In genomic region chr7:125059861-125060456, GRCh38 we compare ENCODE assay signal across 8 cellular contexts.
A peak's percentile ranks its signal among the peaks of the same experiment; 100 is the strongest.
DNase-seq lines count a peak whose midpoint lies in the region; ATAC-seq and TF ChIP-seq lines count a peak whose summit lies in the region.

No MANE protein-coding gene starts in this region.

- H3K9ac ChIP-seq in adipocyte (ENCODE audit: low read length), result peak overlapping the region; percentile 34

- peaks cover 1% of the 10 kb centered on the region for H3K27me3 Mint-ChIP-seq in mesothelial cell of epicardium (ENCODE audit: low read depth)
- H3K27me3 Mint-ChIP-seq in activated CD4-positive, alpha-beta memory T cell treated with anti-CD3 and anti-CD28 coated beads, Interleukin-2, amount 10 ng/mL, durations not matched to agents 7 days and 5 days, result no peaks in the 10 kb centered on the region

- no peak overlapping the region for H3K4me3 Mint-ChIP-seq in mesothelial cell of epicardium
- H3K4me3 Mint-ChIP-seq in activated CD4-positive, alpha-beta memory T cell treated with anti-CD3 and anti-CD28 coated beads, Interleukin-2, amount 10 ng/mL, durations not matched to agents 7 days and 5 days, result no peak overlapping the region

- POLR2A ChIA-PET in activated CD4-positive, alpha-beta memory T cell treated with anti-CD3 and anti-CD28 coated beads, Interleukin-2, amount 10 ng/mL, durations not matched to agents 7 days and 5 days (lab: Charles Lee), result no interaction called here

- TF ChIP-seq CTCF in GM06990 (IDR thresholded peaks at IDR 0.05; ENCODE audit: insufficient read depth, low read length, poor library complexity, severe bottlenecking) (peak; percentile 29), mesothelial cell of epicardium (IDR thresholded peaks at IDR 0.05; ENCODE audit: unreplicated experiment) (peak; percentile 67)

- H3K4me1 ChIP-seq in adipocyte (ENCODE audit: control insufficient read depth, insufficient read depth, low read length), result peaks cover 18% of the 10 kb centered on the region

- no peaks in the 10 kb centered on the region for H3K36me3 Mint-ChIP-seq in mesothelial cell of epicardium
- H3K36me3 Mint-ChIP-seq in activated CD4-positive, alpha-beta memory T cell treated with anti-CD3 and anti-CD28 coated beads, Interleukin-2, amount 10 ng/mL, durations not matched to agents 7 days and 5 days (ENCODE audit: low read depth), result no peaks in the 10 kb centered on the region

- no peaks in the 10 kb centered on the region for H3K9me3 ChIP-seq in adipocyte (ENCODE audit: control insufficient read depth, low read length)

- CTCF ChIA-PET in activated CD4-positive, alpha-beta memory T cell treated with anti-CD3 and anti-CD28 coated beads, Interleukin-2, amount 10 ng/mL, durations not matched to agents 7 days and 5 days (lab: Charles Lee), result no interaction called here

- no peak overlapping the region for H3K27ac Mint-ChIP-seq in mesothelial cell of epicardium
- H3K27ac Mint-ChIP-seq in activated CD4-positive, alpha-beta memory T cell treated with anti-CD3 and anti-CD28 coated beads, Interleukin-2, amount 10 ng/mL, durations not matched to agents 7 days and 5 days, result no peak overlapping the region

- H3K27me3 ChIP-seq in GM06990 (replicated peaks; ENCODE audit: control insufficient read depth, insufficient read depth, low read length) (no peaks in the 10 kb centered on the region), adipocyte (replicated peaks; ENCODE audit: control insufficient read depth, insufficient read depth, low read length) (no peaks in the 10 kb centered on the region)

- ATAC-seq in GM19351 (IDR thresholded peaks at IDR 0.05; ENCODE audit: unreplicated experiment), result no peak

- no peak overlapping the region for H3K4me3 ChIP-seq in GM06990 (replicated peaks; ENCODE audit: low read depth, low read length)
- no peak overlapping the region for H3K4me3 ChIP-seq in adipocyte (ENCODE audit: low read length)

- H3K36me3 ChIP-seq in GM06990 (ENCODE audit: control insufficient read depth, insufficient read depth, low read length) (no peaks in the 10 kb centered on the region), adipocyte (ENCODE audit: control insufficient read depth, insufficient read depth, low read length, severe bottlenecking) (no peaks in the 10 kb centered on the region)

- peaks cover 24% of the 10 kb centered on the region for H3K4me1 Mint-ChIP-seq in mesothelial cell of epicardium
- H3K4me1 Mint-ChIP-seq in activated CD4-positive, alpha-beta memory T cell treated with anti-CD3 and anti-CD28 coated beads, Interleukin-2, amount 10 ng/mL, durations not matched to agents 7 days and 5 days, result no peaks in the 10 kb centered on the region

- DNase-seq in GM06990 (ENCODE audit: extremely low read depth, insufficient read length) (no peak), NCI-H1105 treated with DMSO at 0.1 percent for 48 hours (lab: John Stamatoyannopoulos, UW) (peak; percentile 58), adipocyte (ENCODE audit: low read depth) (peak; percentile 73), mesothelial cell of epicardium (ENCODE audit: low spot score in 2 of 2, unreplicated experiment in 2 of 2) (no peak), activated gamma-delta T cell (lab: John Stamatoyannopoulos, UW) (no peak)
- no peak for DNase-seq in activated CD4-positive, alpha-beta memory T cell treated with anti-CD3 and anti-CD28 coated beads, Interleukin-2, amount 10 ng/mL, durations not matched to agents 7 days and 5 days
- no peak for DNase-seq in stimulated activated naive CD4-positive, alpha-beta T cell treated with Interleukin-2 at 50 U/mL for 16 hours (lab: John Stamatoyannopoulos, UW)

- H3K9me3 Mint-ChIP-seq in mesothelial cell of epicardium, result no peaks in the 10 kb centered on the region
- H3K9me3 Mint-ChIP-seq in activated CD4-positive, alpha-beta memory T cell treated with anti-CD3 and anti-CD28 coated beads, Interleukin-2, amount 10 ng/mL, durations not matched to agents 7 days and 5 days, result no peaks in the 10 kb centered on the region

Comparison
In these comparisons a context has a peak if more than half of its experiments do, and no peak if none do; other contexts are left out.
1. DNase-seq: peak in NCI-H1105 treated with DMSO at 0.1 percent for 48 hours (single experiment) and adipocyte (single experiment); none in GM06990 (single experiment), mesothelial cell of epicardium (0 of 2), activated CD4-positive, alpha-beta memory T cell treated with anti-CD3 and anti-CD28 coated beads, Interleukin-2, amount 10 ng/mL, durations not matched to agents 7 days and 5 days (single experiment), activated gamma-delta T cell (single experiment) and stimulated activated naive CD4-positive, alpha-beta T cell treated with Interleukin-2 at 50 U/mL for 16 hours (single experiment).